Comparison of ENCODE assay signal across 8 cellular contexts in the genomic region with DNA sequence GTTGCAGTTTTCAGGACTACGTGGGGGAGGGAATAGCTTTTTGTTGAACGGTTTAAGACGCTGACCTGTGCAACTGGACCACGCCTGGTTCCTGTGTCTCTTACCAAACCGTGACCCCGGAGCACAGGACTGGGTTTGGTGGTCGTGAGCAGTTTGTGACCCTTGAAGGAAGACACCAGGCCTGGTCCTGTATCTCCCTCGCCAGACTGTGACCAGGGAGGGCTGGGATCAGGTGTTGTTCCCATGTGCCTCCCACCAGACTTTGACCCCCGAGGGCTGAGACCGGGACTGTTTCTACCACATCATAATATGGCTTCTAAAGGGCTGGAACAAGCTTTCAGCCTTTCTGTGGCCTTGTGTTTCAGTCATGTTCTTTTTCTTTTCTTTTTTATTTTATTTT. TPM values are rescaled to one million over a fixed set of nuclear protein-coding genes. Genes with fewer than 3 reads are reported as not detected.
DNase-seq lines count a peak whose midpoint lies in the region; ATAC-seq and TF ChIP-seq lines count a peak whose summit lies in the region.

No MANE protein-coding gene starts in this region.

- peaks cover 8% of the 10 kb centered on the region for H3K4me1 Mint-ChIP-seq in progenitor cell of endocrine pancreas (ENCODE audit: low read depth)

- H3K9me3 Mint-ChIP-seq in progenitor cell of endocrine pancreas (ENCODE audit: low read depth), result peaks cover 7% of the 10 kb centered on the region

- H3K27ac ChIP-seq in RWPE2 (ENCODE audit: poor library complexity, severe bottlenecking), result peak overlapping the region; percentile 72

- H3K9me3 ChIP-seq in RWPE2 (ENCODE audit: severe bottlenecking), result no peaks in the 10 kb centered on the region

- H3K4me3 Mint-ChIP-seq in progenitor cell of endocrine pancreas (ENCODE audit: low read depth), result peak overlapping the region; percentile 87

- TF ChIP-seq CTCF in GM06990 (IDR thresholded peaks at IDR 0.05; ENCODE audit: insufficient read depth, low read length, poor library complexity, severe bottlenecking), result no peak
- TF ChIP-seq CTCF in RWPE2 (IDR thresholded peaks at IDR 0.05; ENCODE audit: poor library complexity, severe bottlenecking), result no peak
- TF ChIP-seq CTCF in fibroblast of mammary gland (conservative IDR thresholded peaks at IDR 0.05; ENCODE audit: control insufficient read depth, insufficient read depth, low read depth, low read length), result no peak
- TF ChIP-seq CTCF in progenitor cell of endocrine pancreas (IDR thresholded peaks at IDR 0.05; ENCODE audit: unreplicated experiment), result no peak

- peak overlapping the region; percentile 86 for H3K4me3 ChIP-seq in GM06990 (replicated peaks; ENCODE audit: low read depth, low read length)
- H3K4me3 ChIP-seq in RWPE2 (ENCODE audit: severe bottlenecking), result peak overlapping the region; percentile 59
- peak overlapping the region; percentile 72 for H3K4me3 ChIP-seq in fibroblast of mammary gland (ENCODE audit: control insufficient read depth, low read depth, low read length)

- ATAC-seq in RWPE2 (ENCODE audit: low read depth), result no peak

- peaks cover 3% of the 10 kb centered on the region for H3K4me1 ChIP-seq in RWPE2 (ENCODE audit: insufficient read depth, poor library complexity, severe bottlenecking)

- H3K27ac Mint-ChIP-seq in progenitor cell of endocrine pancreas, result peak overlapping the region; percentile 93

- H3K36me3 ChIP-seq in GM06990 (ENCODE audit: control insufficient read depth, insufficient read depth, low read length) (peaks cover 2% of the 10 kb centered on the region; the same call in 1 of the 2 replicates), RWPE2 (ENCODE audit: low read depth) (peaks cover 50% of the 10 kb centered on the region)

- H3K27me3 ChIP-seq in GM06990 (replicated peaks; ENCODE audit: control insufficient read depth, insufficient read depth, low read length), result no peaks in the 10 kb centered on the region
- H3K27me3 ChIP-seq in RWPE2 (ENCODE audit: insufficient read depth, poor library complexity, severe bottlenecking), result no peaks in the 10 kb centered on the region

- DNase-seq in GM06990 (ENCODE audit: extremely low read depth, insufficient read length), result no peak
- no peak for DNase-seq in RWPE2 (ENCODE audit: low spot score)
- DNase-seq in fibroblast of mammary gland (ENCODE audit: low read depth), result no peak
- no peak for DNase-seq in progenitor cell of endocrine pancreas (ENCODE audit: low spot score, unreplicated experiment)
- no peak for DNase-seq in HCEC 1CT
- no peak for DNase-seq in stimulated activated CD4-positive, alpha-beta T cell treated with anti-CD3 and anti-CD28 coated beads, Interleukin-2, amount 100 ng/mL, for 48 hours
- DNase-seq in GF-D8 (lab: John Stamatoyannopoulos, UW), result no peak
- no peak for DNase-seq in cerebellum (ENCODE audit: low spot score)

- peaks cover 1% of the 10 kb centered on the region for H3K36me3 Mint-ChIP-seq in progenitor cell of endocrine pancreas (ENCODE audit: insufficient read depth)

- H3K27me3 Mint-ChIP-seq in progenitor cell of endocrine pancreas, result no peaks in the 10 kb centered on the region

RNA-seq across cellular contexts. Expression of a gene that starts 0.7 kb away (rescaled TPM):
- total RNA-seq in progenitor cell of endocrine pancreas (73.1 and 81.9 TPM in 2 replicates), cerebellum (19.9 TPM)

RNA-seq across cellular contexts. Expression of a gene that starts 13.5 kb away (rescaled TPM):
- total RNA-seq in progenitor cell of endocrine pancreas, result 6.5 and 8.3 TPM in 2 replicates
- 9.4 TPM for total RNA-seq in cerebellum

RNA-seq across cellular contexts. Expression of a gene that starts 17.2 kb away (rescaled TPM):
- total RNA-seq in progenitor cell of endocrine pancreas, result 12.6 and 14.5 TPM in 2 replicates
- total RNA-seq in cerebellum, result 6.8 TPM

RNA-seq across cellular contexts. Expression of a gene that starts 46.3 kb away (rescaled TPM):
- 40.5 and 41.8 TPM in 2 replicates for total RNA-seq in progenitor cell of endocrine pancreas
- total RNA-seq in cerebellum, result 24.0 TPM

RNA-seq across cellular contexts. Expression of a gene that starts 52.0 kb away (rescaled TPM):
- total RNA-seq in progenitor cell of endocrine pancreas (140 and 169 TPM in 2 replicates), cerebellum (116 TPM)
